ENCODE assay signal across 18 cellular contexts in genomic region chr17:70780031-70780430, GRCh38.
A peak's percentile ranks its signal among the peaks of the same experiment; 100 is the strongest.
DNase-seq lines count a peak whose midpoint lies in the region; ATAC-seq, FAIRE-seq and TF ChIP-seq lines count a peak whose summit lies in the region.
"Had no signal": no experiment of that assay in that cellular context is flagged by ENCODE, and none has a peak within 500 bp of the region (broad histone marks: within the 10 kb centered on the region; RNA-seq: fewer than 3 reads in every experiment).

No MANE protein-coding gene starts in this region.

- WGBS in pancreas, 2 donors: 65 to 84% methylated on average over 2 of the region's 2 CpGs

- H3K4me3 ChIP-seq in astrocyte of the spinal cord (ENCODE audit: low read depth, low read length): no peak overlapping the region
- no peak overlapping the region for H3K4me3 ChIP-seq in fibroblast of mammary gland (ENCODE audit: control insufficient read depth, low read depth, low read length)
- H3K4me3 ChIP-seq in skeletal muscle cell (ENCODE audit: low read depth, low read length): no peak overlapping the region
- no peak overlapping the region for H3K4me3 ChIP-seq in pancreas
- H3K4me3 ChIP-seq: SK-N-MC had no signal

- no peaks in the 10 kb centered on the region for H3K4me1 Mint-ChIP-seq in natural killer cell treated with Interleukin-12 subunit alpha and Interleukin-12 subunit beta and Interleukin-15 and Interleukin-18, amount 100 ng/mL, for 72 hours (ENCODE audit: low read depth in 2 of 2)
- H3K4me1 Mint-ChIP-seq: CD14-positive monocyte had no signal

- H3K27ac Mint-ChIP-seq in natural killer cell treated with Interleukin-12 subunit alpha and Interleukin-12 subunit beta and Interleukin-15 and Interleukin-18, amount 100 ng/mL, for 72 hours: no peak overlapping the region
- H3K27ac Mint-ChIP-seq: CD14-positive monocyte had no signal

- H3K4me1 ChIP-seq in pancreas: no peaks in the 10 kb centered on the region

- in situ Hi-C loops in astrocyte of the spinal cord (cut with HindIII; ENCODE audit: low sequenced_read_pairs): no loop called here

- intact Hi-C loops in pancreas (cut with DNase I): no loop called here

- no peak overlapping the region for H3K27ac ChIP-seq in pancreas
- H3K27ac ChIP-seq: KMS-11, SK-N-MC had no signal

- ATAC-seq in natural killer cell treated with Interleukin-12 subunit alpha and Interleukin-12 subunit beta and Interleukin-15 and Interleukin-18, amount 100 ng/mL, for 72 hours: no peak
- ATAC-seq in pancreas: no peak
- ATAC-seq: HepG2, Panc1 had no signal

- H3K9me3 ChIP-seq in pancreas: no peaks in the 10 kb centered on the region

- H3K27me3 ChIP-seq in pancreas: no peaks in the 10 kb centered on the region

- no peak for FAIRE-seq in pancreas (lab: Jason Lieb, UNC)
- FAIRE-seq: HepG2 had no signal

- H3K9me3 Mint-ChIP-seq in natural killer cell treated with Interleukin-12 subunit alpha and Interleukin-12 subunit beta and Interleukin-15 and Interleukin-18, amount 100 ng/mL, for 72 hours: peaks cover 4% of the 10 kb centered on the region

- no peaks in the 10 kb centered on the region for H3K36me3 ChIP-seq in pancreas

- no peaks in the 10 kb centered on the region for H3K27me3 Mint-ChIP-seq in natural killer cell treated with Interleukin-12 subunit alpha and Interleukin-12 subunit beta and Interleukin-15 and Interleukin-18, amount 100 ng/mL, for 72 hours

- TF ChIP-seq CTCF in astrocyte of the spinal cord (IDR thresholded peaks at IDR 0.05; ENCODE audit: low read depth, low read length) (no peak), fibroblast of mammary gland (conservative IDR thresholded peaks at IDR 0.05; ENCODE audit: control insufficient read depth, insufficient read depth, low read depth, low read length) (no peak), pancreas (IDR thresholded peaks at IDR 0.05) (no peak)

- DNase-seq in HCEC 1CT (peak; percentile 49), astrocyte of the spinal cord (ENCODE audit: low read depth, low spot score) (peak; percentile 42), fibroblast of mammary gland (ENCODE audit: low read depth) (peak; percentile 6), skeletal muscle cell (ENCODE audit: low read depth) (peak; percentile 10), HK-2 (ENCODE audit: unreplicated experiment) (no peak), NCI-H2107 treated with DMSO at 0.1 percent for 48 hours (lab: John Stamatoyannopoulos, UW; ENCODE audit: unreplicated experiment) (no peak), pancreas (no peak)
- DNase-seq in natural killer cell treated with Interleukin-12 subunit alpha and Interleukin-12 subunit beta and Interleukin-15 and Interleukin-18, amount 100 ng/mL, for 72 hours (ENCODE audit: low spot score): no peak
- DNase-seq: AML-193, NCI-H1048, NCI-H2081 treated with DMSO at 0.1 percent for 48 hours, NCI-H510A treated with DMSO at 0.1 percent for 48 hours, Right ventricle myocardium superior had no signal

- no peaks in the 10 kb centered on the region for H3K36me3 Mint-ChIP-seq in natural killer cell treated with Interleukin-12 subunit alpha and Interleukin-12 subunit beta and Interleukin-15 and Interleukin-18, amount 100 ng/mL, for 72 hours
- H3K36me3 Mint-ChIP-seq: CD14-positive monocyte had no signal

- no peak overlapping the region for H3K4me3 Mint-ChIP-seq in natural killer cell treated with Interleukin-12 subunit alpha and Interleukin-12 subunit beta and Interleukin-15 and Interleukin-18, amount 100 ng/mL, for 72 hours
- H3K4me3 Mint-ChIP-seq: CD14-positive monocyte had no signal

Comparison
In these comparisons a context has a peak if more than half of its experiments do, and no peak if none do; other contexts are left out.
1. DNase-seq: peak in HCEC 1CT (single experiment), astrocyte of the spinal cord (single experiment), fibroblast of mammary gland (single experiment) and skeletal muscle cell (single experiment); none in HK-2 (single experiment), natural killer cell treated with Interleukin-12 subunit alpha and Interleukin-12 subunit beta and Interleukin-15 and Interleukin-18, amount 100 ng/mL, for 72 hours (single experiment), NCI-H2107 treated with DMSO at 0.1 percent for 48 hours (single experiment) and pancreas (0 of 6).